In genomic region chr6:53335224-53335994, GRCh38 we compare ENCODE assay signal across 8 cellular contexts. TPM values are rescaled to one million over a fixed set of nuclear protein-coding genes. Genes with fewer than 3 reads are reported as not detected.
A peak's percentile ranks its signal among the peaks of the same experiment; 100 is the strongest.
DNase-seq lines count a peak whose midpoint lies in the region; ATAC-seq and TF ChIP-seq lines count a peak whose summit lies in the region.

No MANE protein-coding gene starts in this region.

- no peaks in the 10 kb centered on the region for H3K27me3 Mint-ChIP-seq in CD8-positive, alpha-beta T cell (ENCODE audit: low read depth)

- peak overlapping the region; percentile 82 for H3K27ac ChIP-seq in CD8-positive, alpha-beta T cell (ENCODE audit: low read depth, low read length)
- peak overlapping the region in 4 of 5 donors; percentile 45 to 77 (median 62) for H3K27ac ChIP-seq in stomach

- TF ChIP-seq POLR2A in stomach (IDR thresholded peaks at IDR 0.05) = no peak

- intact Hi-C loops in CD8-positive, alpha-beta T cell (cut with DNase I, micrococcal nuclease) = loop anchor here (1.0 to 5.0 kb wide), 7 partner anchors 12 to 763 kb away; partner anchors contain the start of genes ELOVL5 (in 1 of the 2) and FBXO9 (in 1 of the 2)
- intact Hi-C loops in stomach (cut with DNase I; ENCODE audit: low total_unique reads) = no loop called here

- H3K4me3 ChIP-seq in CD8-positive, alpha-beta T cell (ENCODE audit: low read depth, low read length) = peak overlapping the region; percentile 38
- H3K4me3 ChIP-seq in Jurkat, Clone E6-1 (ENCODE audit: low read length) = peak overlapping the region; percentile 29
- peak overlapping the region in 3 of 4 donors; percentile 4 to 13 (median 12) for H3K4me3 ChIP-seq in stomach

- H3K27me3 ChIP-seq in CD8-positive, alpha-beta T cell (ENCODE audit: insufficient read depth, low read length) = no peaks in the 10 kb centered on the region
- no peaks in the 10 kb centered on the region for H3K27me3 ChIP-seq in stomach

- peak overlapping the region; percentile 84 for H3K4me3 Mint-ChIP-seq in CD8-positive, alpha-beta T cell

- POLR2A ChIA-PET in CD8-positive, alpha-beta T cell (lab: Charles Lee) = interaction anchor here (0.9 to 6.1 kb wide), 5 partner anchors 9 to 41 kb away, joined by 4 to 57 read pairs (median 4); partner anchors contain the start of gene ELOVL5

- H3K9me3 Mint-ChIP-seq in CD8-positive, alpha-beta T cell = no peaks in the 10 kb centered on the region

- H3K4me1 ChIP-seq in CD8-positive, alpha-beta T cell (ENCODE audit: insufficient read depth, low read length) = peaks cover 76% of the 10 kb centered on the region
- peaks cover 0 to 53% (median 27%) of the 10 kb centered on the region in 4 donors for H3K4me1 ChIP-seq in stomach

- H3K4me1 Mint-ChIP-seq in CD8-positive, alpha-beta T cell (ENCODE audit: low read depth) = peaks cover 91% of the 10 kb centered on the region

- no peaks in the 10 kb centered on the region for H3K36me3 ChIP-seq in CD8-positive, alpha-beta T cell (ENCODE audit: insufficient read depth, low read length)
- H3K36me3 ChIP-seq in stomach = no peaks in the 10 kb centered on the region

- peak overlapping the region; percentile 98 for H3K27ac Mint-ChIP-seq in CD8-positive, alpha-beta T cell

- DNase-seq in CD8-positive, alpha-beta T cell = peak; percentile 52 to 82 (median 66)
- DNase-seq in Jurkat, Clone E6-1 (ENCODE audit: low read depth, low spot score) = no peak
- DNase-seq in activated CD8-positive, alpha-beta memory T cell treated with anti-CD3 and anti-CD28 coated beads, Interleukin-2, amount 50 U/mL, for 48 hours = peak; percentile 66
- DNase-seq in medulla oblongata (ENCODE audit: extremely low spot score) (peak; percentile 56), stomach (peak; percentile 40), NCI-H1436 (lab: John Stamatoyannopoulos, UW) (no peak), HuH-7.5 (ENCODE audit: low spot score) (no peak)

- peak; percentile 83 for ATAC-seq in CD8-positive, alpha-beta T cell
- peak; percentile 78 for ATAC-seq in GM21367 (IDR thresholded peaks at IDR 0.05; ENCODE audit: unreplicated experiment)

- H3K9me3 ChIP-seq in CD8-positive, alpha-beta T cell (ENCODE audit: low read length) = no peaks in the 10 kb centered on the region
- no peaks in the 10 kb centered on the region for H3K9me3 ChIP-seq in stomach

- 52 to 72% (median 61%) methylated on average over 12 of the region's 12 CpGs for WGBS in stomach, 5 donors

- no peak for TF ChIP-seq CTCF in CD8-positive, alpha-beta T cell (IDR thresholded peaks at IDR 0.05)
- no peak for TF ChIP-seq CTCF in stomach (IDR thresholded peaks at IDR 0.05)

- CTCF ChIA-PET in CD8-positive, alpha-beta T cell (lab: Charles Lee) = interaction anchor here (1.2 to 3.8 kb wide), 2 partner anchors 12 to 44 kb away, joined by 5 to 19 read pairs; partner anchors contain the start of gene ELOVL5

- TF ChIP-seq EP300 in stomach (IDR thresholded peaks at IDR 0.05) = no peak

- peaks cover 9% of the 10 kb centered on the region for H3K36me3 Mint-ChIP-seq in CD8-positive, alpha-beta T cell

RNA-seq across cellular contexts. Expression of gene ELOVL5, which starts 13.3 kb away (rescaled TPM):
- 10 to 100 TPM; 79.1 to 82.7 TPM for total RNA-seq in CD8-positive, alpha-beta T cell
- polyA plus RNA-seq in Jurkat, Clone E6-1 (2012; ENCODE audit: insufficient read depth, insufficient read length) = 363 TPM
- total RNA-seq in stomach = 10 to 100 TPM in 4 of 5 donors, 1 to 10 TPM in 1; 2.6 to 57.8 (median 25.4) TPM
- 10 to 100 TPM in 1 of 3 donors, 1 to 10 TPM in 2; 7.2 to 13.5 (median 8.7) TPM for polyA plus RNA-seq in stomach

Comparison
In these comparisons a context has a peak if more than half of its experiments do, and no peak if none do; other contexts are left out.
1. DNase-seq: peak in CD8-positive, alpha-beta T cell (7 of 7), activated CD8-positive, alpha-beta memory T cell treated with anti-CD3 and anti-CD28 coated beads, Interleukin-2, amount 50 U/mL, for 48 hours (single experiment), medulla oblongata (single experiment) and stomach (single experiment); none in Jurkat, Clone E6-1 (single experiment), NCI-H1436 (single experiment) and HuH-7.5 (single experiment).
2. Peak in every context shown above with its lines, with median percentiles within 50 percentile points of each other: H3K4me3 ChIP-seq.